In the genomic region with DNA sequence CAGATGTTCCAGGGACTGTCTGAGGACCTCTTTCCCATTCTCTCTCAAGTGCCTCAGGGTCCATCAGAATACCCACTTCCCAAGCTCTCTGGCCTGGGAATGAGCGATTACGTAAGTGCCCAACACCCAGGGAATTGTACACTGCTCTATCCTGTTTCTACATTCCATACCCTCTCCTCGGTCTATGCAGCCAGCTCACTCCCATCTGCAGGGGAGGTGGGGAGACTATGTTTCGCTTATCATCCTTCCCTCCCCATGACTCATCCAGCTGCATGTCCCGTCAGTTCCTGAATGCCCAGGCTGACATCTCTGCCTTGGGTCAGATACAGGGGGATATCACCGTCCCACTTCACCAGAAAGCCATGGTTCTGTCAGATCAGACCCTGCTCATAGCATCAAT, we compare ENCODE assay signal across 13 cellular contexts. TPM values are rescaled to one million over a fixed set of nuclear protein-coding genes. Genes with fewer than 3 reads are reported as not detected.
DNase-seq lines count a peak whose midpoint lies in the region; FAIRE-seq and TF ChIP-seq lines count a peak whose summit lies in the region.
"Had no signal": no experiment of that assay in that cellular context is flagged by ENCODE, and none has a peak within 500 bp of the region (broad histone marks: within the 10 kb centered on the region; RNA-seq: fewer than 3 reads in every experiment).

No MANE protein-coding gene starts in this region.

- TSS peak; percentile 70 for BruUV-seq in mammary epithelial cell (replicated peaks; lab: Mats Ljungman, UMichigan)

- H3K27me3 Mint-ChIP-seq in nephron progenitor cell (ENCODE audit: low read depth, poor library complexity) = peaks cover 28% of the 10 kb centered on the region
- H3K27me3 Mint-ChIP-seq: activated naive CD4-positive, alpha-beta T cell treated with anti-CD3 and anti-CD28 coated beads, Interleukin-2, amount 50 U/mL, for 24 hours; dendritic cell treated with granulocyte-macrophage colony-stimulating factor and Interleukin-4, amounts not matched to agents 40 ng/mL and 50 ng/mL, for 4 days had no signal

- H3K9me3 ChIP-seq in mammary epithelial cell (replicated peaks; ENCODE audit: insufficient read depth, low read length) (no peaks in the 10 kb centered on the region), keratinocyte (ENCODE audit: control insufficient read depth, low read depth, low read length) (no peaks in the 10 kb centered on the region)

- no peak overlapping the region for H3K4me3 Mint-ChIP-seq in nephron progenitor cell
- H3K4me3 Mint-ChIP-seq: activated naive CD4-positive, alpha-beta T cell treated with anti-CD3 and anti-CD28 coated beads, Interleukin-2, amount 50 U/mL, for 24 hours; dendritic cell treated with granulocyte-macrophage colony-stimulating factor and Interleukin-4, amounts not matched to agents 40 ng/mL and 50 ng/mL, for 4 days had no signal

- H3K79me2 ChIP-seq in mammary epithelial cell (ENCODE audit: insufficient read depth, low read length) = no peaks in the 10 kb centered on the region
- H3K79me2 ChIP-seq in keratinocyte (ENCODE audit: control insufficient read depth, insufficient read depth, low read length) = no peaks in the 10 kb centered on the region

- peaks cover 24% of the 10 kb centered on the region for H3K4me1 Mint-ChIP-seq in nephron progenitor cell

- 0% methylated on average over 6 of the region's 6 CpGs for WGBS in mammary epithelial cell (ENCODE audit: low coverage, missing lambda C conversion rate)

- H3K4me3 ChIP-seq in mammary epithelial cell (replicated peaks in 1 of 3; ENCODE audit: insufficient read depth in 1 of 3, low read depth in 2 of 3, low read length in 3 of 3) (peak overlapping the region in 1 of 3 experiments; percentile 37), keratinocyte (ENCODE audit: control insufficient read depth in 2 of 3, extremely low read depth in 1 of 3, insufficient read depth in 2 of 3, low read depth in 1 of 3, low read length in 3 of 3) (peak overlapping the region in 2 of 3 experiments; percentile 41 to 59)

- H3K27ac Mint-ChIP-seq in nephron progenitor cell = no peak overlapping the region
- H3K27ac Mint-ChIP-seq: activated naive CD4-positive, alpha-beta T cell treated with anti-CD3 and anti-CD28 coated beads, Interleukin-2, amount 50 U/mL, for 24 hours; dendritic cell treated with granulocyte-macrophage colony-stimulating factor and Interleukin-4, amounts not matched to agents 40 ng/mL and 50 ng/mL, for 4 days had no signal

- H3K27ac ChIP-seq in mammary epithelial cell (ENCODE audit: insufficient read depth, low read depth, low read length) = peak overlapping the region; percentile 98
- peak overlapping the region; percentile 92 for H3K27ac ChIP-seq in keratinocyte (ENCODE audit: control insufficient read depth, insufficient read depth, low read length)

- H3K4me1 ChIP-seq in mammary epithelial cell (ENCODE audit: insufficient read depth, low read length) (peaks cover 53% of the 10 kb centered on the region), keratinocyte (ENCODE audit: control insufficient read depth, extremely low read depth, insufficient read depth, low read length) (peaks cover 38% of the 10 kb centered on the region)

- H3K36me3 Mint-ChIP-seq in nephron progenitor cell (ENCODE audit: low read depth) = peaks cover 14% of the 10 kb centered on the region
- H3K36me3 Mint-ChIP-seq: activated naive CD4-positive, alpha-beta T cell treated with anti-CD3 and anti-CD28 coated beads, Interleukin-2, amount 50 U/mL, for 24 hours had no signal

- no peaks in the 10 kb centered on the region for H3K27me3 ChIP-seq in mammary epithelial cell (ENCODE audit: insufficient read depth, low read length)
- no peaks in the 10 kb centered on the region for H3K27me3 ChIP-seq in keratinocyte (ENCODE audit: control insufficient read depth, extremely low read depth, insufficient read depth, low read length)

- DNase-seq in Daoy (ENCODE audit: low read depth) (peak; percentile 83), LHCN-M2 (ENCODE audit: low read depth) (peak; percentile 29), mammary epithelial cell (peak; percentile 91), keratinocyte (ENCODE audit: low read depth, low spot score) (peak; percentile 98), NCI-H524 treated with DMSO at 0.1 percent for 48 hours (lab: John Stamatoyannopoulos, UW) (no peak), SW480 (ENCODE audit: low spot score) (no peak), nephron progenitor cell (no peak), GM13977 (ENCODE audit: low spot score) (no peak)
- DNase-seq: activated CD4-positive, CD25-positive, alpha-beta regulatory T cell treated with anti-CD3 and anti-CD28 coated beads, Interleukin-2, amount 50 U/mL, for 72 hours; kidney; NCI-H1092 treated with DMSO at 0.1 percent for 48 hours had no signal

- H3K9me3 Mint-ChIP-seq in nephron progenitor cell = peaks cover 34% of the 10 kb centered on the region
- H3K9me3 Mint-ChIP-seq: activated naive CD4-positive, alpha-beta T cell treated with anti-CD3 and anti-CD28 coated beads, Interleukin-2, amount 50 U/mL, for 24 hours had no signal

- CTCF ChIA-PET in mammary epithelial cell (lab: Charles Lee; ENCODE audit: low non-redundant PET) = interaction anchor here (1.1 to 1.4 kb wide), 2 partner anchors 21 to 177 kb away, joined by 3 to 4 read pairs; no protein-coding TSS in a partner anchor

- TF ChIP-seq CTCF in mammary epithelial cell (conservative IDR thresholded peaks at IDR 0.05 in 1 of 2, IDR thresholded peaks at IDR 0.05 in 1 of 2; ENCODE audit: extremely low read depth in 1 of 2, insufficient read depth in 1 of 2, low read depth in 1 of 2, low read length in 2 of 2) (no peak), keratinocyte (optimal IDR thresholded peaks at IDR 0.05 in 1 of 3, IDR thresholded peaks at IDR 0.05 in 1 of 3, conservative IDR thresholded peaks at IDR 0.05 in 1 of 3; ENCODE audit: extremely low read depth in 1 of 3, insufficient read depth in 2 of 3, low read length in 3 of 3) (no peak), nephron progenitor cell (IDR thresholded peaks at IDR 0.05) (no peak), GM13977 (IDR thresholded peaks at IDR 0.05; ENCODE audit: extremely low read depth, insufficient read depth, missing control alignments) (no peak)

- H4K20me1 ChIP-seq in mammary epithelial cell (ENCODE audit: insufficient read depth, low read length) (no peaks in the 10 kb centered on the region), keratinocyte (ENCODE audit: control insufficient read depth, extremely low read depth, insufficient read depth, low read length) (no peaks in the 10 kb centered on the region)

- no peaks in the 10 kb centered on the region for H3K9me1 ChIP-seq in keratinocyte (ENCODE audit: control insufficient read depth, extremely low read depth, insufficient read depth, low read length)

- H3K4me2 ChIP-seq in mammary epithelial cell (ENCODE audit: insufficient read depth, low read depth, low read length) = peak overlapping the region; percentile 89
- peak overlapping the region; percentile 90 for H3K4me2 ChIP-seq in keratinocyte (ENCODE audit: control insufficient read depth, extremely low read depth, insufficient read depth, low read depth, low read length)

- in situ Hi-C loops in mammary epithelial cell (cut with MboI; ENCODE audit: low sequenced_read_pairs in 2 of 2) (no loop called here), GM13977 (cut with MboI; ENCODE audit: low pct_unique_long_range_greater_than_20kb, low sequenced_read_pairs, unreplicated experiment) (no loop called here)

- H2AFZ ChIP-seq in mammary epithelial cell (ENCODE audit: low read depth, low read length) (peak overlapping the region; percentile 30), keratinocyte (ENCODE audit: control insufficient read depth, low read length) (peak overlapping the region; percentile 54)

- H3K36me3 ChIP-seq in mammary epithelial cell (ENCODE audit: insufficient read depth, low read length) (no peaks in the 10 kb centered on the region), keratinocyte (ENCODE audit: control insufficient read depth in 2 of 2, extremely low read depth in 1 of 2, insufficient read depth in 2 of 2, low read length in 2 of 2) (no peaks in the 10 kb centered on the region)

- intact Hi-C loops in mammary epithelial cell (cut with micrococcal nuclease) = no loop called here

- dilution Hi-C loops in mammary epithelial cell (cut with HindIII; ENCODE audit: low sequenced_read_pairs) = no loop called here
- dilution Hi-C loops in keratinocyte (cut with MboI; ENCODE audit: extremely low pct_ligation_motif_present, low sequenced_read_pairs) = no loop called here

- H3K9ac ChIP-seq in mammary epithelial cell (ENCODE audit: insufficient read depth, low read length) (peak overlapping the region; percentile 76), keratinocyte (ENCODE audit: control insufficient read depth, extremely low read depth, insufficient read depth, low read length) (peak overlapping the region; percentile 70)

- FAIRE-seq in keratinocyte (lab: Jason Lieb, UNC) = peak; percentile 98
- FAIRE-seq: kidney had no signal

RNA-seq across cellular contexts. Expression of gene CD1D, which starts 34.5 kb away (rescaled TPM):
- total RNA-seq in Daoy (2014; rRNA removed; shearing (Covaris generic)) = 0.34 and 0.98 TPM in 2 replicates
- total RNA-seq in LHCN-M2 (2014; rRNA removed) (0.11 TPM in 1 of 2 replicates, not detected in the other), mammary epithelial cell (1 to 10 TPM; 1.3 to 3.7 TPM)
- polyA plus RNA-seq in LHCN-M2 (2012) = not detected
- polyA plus RNA-seq in mammary epithelial cell (3.7 TPM), keratinocyte (2.5 to 3.0 TPM (median 2.8 TPM) in 3 replicates)
- polyA minus RNA-seq in mammary epithelial cell (1.6 TPM), keratinocyte (0.69 to 2.4 TPM (median 1.7 TPM) in 3 replicates)
- polyA plus RNA-seq in keratinocyte (2011; ENCODE audit: low read depth) = 0.72 TPM
- polyA plus RNA-seq in keratinocyte (2011; cell fraction: cytosol; rRNA removed) = 1.2 and 1.4 TPM in 2 replicates
- polyA plus RNA-seq in keratinocyte (2011; cell fraction: nucleus; rRNA removed) = 5.2 TPM in 2 replicates
- polyA plus RNA-seq in keratinocyte (2012; ENCODE audit: low replicate concordance) = 0.90 and 3.0 TPM in 2 replicates
- 2.9 TPM for polyA minus RNA-seq in keratinocyte (2011; cell fraction: cytosol; rRNA and poly(A)+ RNA removed)
- 3.3 and 4.1 TPM in 2 replicates for polyA minus RNA-seq in keratinocyte (2011; cell fraction: nucleus; rRNA and poly(A)+ RNA removed)

Comparison
In these comparisons a context has a peak if more than half of its experiments do, and no peak if none do; other contexts are left out.
1. DNase-seq: peak in Daoy (single experiment), LHCN-M2 (single experiment), mammary epithelial cell (single experiment) and keratinocyte (single experiment); none in NCI-H524 treated with DMSO at 0.1 percent for 48 hours (single experiment), SW480 (single experiment), nephron progenitor cell (single experiment) and GM13977 (single experiment).